Comparison of ENCODE assay signal across 1 cellular context in the genomic region with DNA sequence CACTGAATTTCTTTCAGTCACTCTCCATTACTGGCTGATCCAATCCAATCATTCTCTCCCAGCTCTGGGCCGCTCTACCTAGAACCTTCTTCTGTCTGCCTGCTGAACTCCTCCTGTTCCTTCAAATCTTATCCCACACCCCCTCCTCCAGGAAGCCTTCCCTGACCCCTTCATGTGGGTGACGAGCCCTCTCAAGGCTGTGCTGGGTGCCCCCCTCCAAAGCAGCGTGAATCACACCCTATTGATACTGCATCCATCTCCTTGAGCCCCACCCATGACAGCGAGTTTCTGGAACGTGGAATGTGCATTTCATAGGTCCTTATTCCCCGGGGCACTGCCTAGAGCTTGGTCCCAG.
TF ChIP-seq lines count a peak whose summit lies in the region.

No MANE protein-coding gene starts in this region.

TF ChIP-seq in A549, 52 proteins besides CTCF, POLR2A, EP300 and RAD21:
- TF ChIP-seq ZFP36 (IDR thresholded peaks at IDR 0.05; ENCODE audit: borderline replicate concordance, partially characterized antibody) = peak; percentile 51
- no peak for TF ChIP-seq CEBPB (IDR thresholded peaks at IDR 0.05)
